1 cellular context compared by ENCODE assay signal in the genomic region with DNA sequence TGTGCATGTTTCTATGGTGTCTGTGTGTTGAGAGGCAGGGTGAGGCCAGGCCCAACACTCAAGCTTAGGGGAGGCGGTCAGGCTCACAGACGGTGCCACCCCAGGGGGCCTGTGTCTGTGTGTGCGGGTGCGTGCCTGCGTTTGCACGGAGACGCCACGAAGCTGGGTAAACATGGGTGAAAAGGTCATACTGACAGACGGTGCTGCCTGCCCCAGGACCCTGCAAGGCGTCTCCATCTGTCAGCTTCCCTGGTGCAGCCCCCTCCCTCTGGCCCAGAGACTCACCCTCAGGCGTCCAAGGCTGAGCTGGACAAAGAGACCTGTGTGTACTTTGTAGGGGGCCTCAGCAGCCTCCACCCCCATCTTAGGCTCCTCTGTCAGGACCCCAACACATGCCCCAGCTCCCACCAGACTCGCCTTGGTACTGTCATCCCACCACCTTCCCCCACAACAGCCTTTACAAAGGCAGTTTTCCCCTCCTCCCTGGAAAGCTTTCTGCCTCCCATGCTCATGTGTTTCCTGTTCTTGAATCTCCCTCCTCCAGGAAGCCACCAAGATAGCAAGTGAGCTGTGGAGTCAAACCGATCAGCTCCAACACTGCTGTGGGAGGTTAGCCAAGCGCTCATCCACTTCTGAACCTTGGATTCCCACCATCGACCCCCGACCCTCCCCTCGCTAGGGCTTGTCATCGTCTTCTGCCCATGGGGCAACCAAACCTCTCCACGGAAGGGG.
TF ChIP-seq lines count a peak whose summit lies in the region.

No MANE protein-coding gene starts in this region.

TF ChIP-seq in GM23338, 12 proteins besides CTCF, POLR2A, EP300 and RAD21 (continued from another document):
- TF ChIP-seq, protein P1, sequence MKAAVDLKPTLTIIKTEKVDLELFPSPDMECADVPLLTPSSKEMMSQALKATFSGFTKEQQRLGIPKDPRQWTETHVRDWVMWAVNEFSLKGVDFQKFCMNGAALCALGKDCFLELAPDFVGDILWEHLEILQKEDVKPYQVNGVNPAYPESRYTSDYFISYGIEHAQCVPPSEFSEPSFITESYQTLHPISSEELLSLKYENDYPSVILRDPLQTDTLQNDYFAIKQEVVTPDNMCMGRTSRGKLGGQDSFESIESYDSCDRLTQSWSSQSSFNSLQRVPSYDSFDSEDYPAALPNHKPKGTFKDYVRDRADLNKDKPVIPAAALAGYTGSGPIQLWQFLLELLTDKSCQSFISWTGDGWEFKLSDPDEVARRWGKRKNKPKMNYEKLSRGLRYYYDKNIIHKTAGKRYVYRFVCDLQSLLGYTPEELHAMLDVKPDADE (IDR thresholded peaks at IDR 0.05): no peak
- TF ChIP-seq EZH2 (IDR thresholded peaks at IDR 0.05; ENCODE audit: low read depth, unreplicated experiment) (no peak), ZNF462 (CRISPR knock-in tag; IDR thresholded peaks at IDR 0.05) (no peak), POLR2AphosphoS5 (IDR thresholded peaks at IDR 0.05; ENCODE audit: low read depth) (no peak), ZNF114 (CRISPR knock-in tag; IDR thresholded peaks at IDR 0.05) (no peak), JUNB (IDR thresholded peaks at IDR 0.05; ENCODE audit: unreplicated experiment) (no peak)
TF ChIP-seq in GM23338: peak in this region for 0.
